Comparison of ENCODE assay signal across 13 cellular contexts in genomic region chr1:230278871-230279582, GRCh38.
DNase-seq lines count a peak whose midpoint lies in the region; ATAC-seq, FAIRE-seq and TF ChIP-seq lines count a peak whose summit lies in the region.
"Had no signal": no experiment of that assay in that cellular context is flagged by ENCODE, and none has a peak within 500 bp of the region (broad histone marks: within the 10 kb centered on the region; RNA-seq: fewer than 3 reads in every experiment).

No MANE protein-coding gene starts in this region.

- no peak overlapping the region for H3K4me2 ChIP-seq in HepG2 (ENCODE audit: low read depth, low read length)

- H3K27ac ChIP-seq in right lobe of liver (no peak overlapping the region), HepG2 (ENCODE audit: extremely low read length, insufficient read depth, low read length) (no peak overlapping the region), iPS-20b (ENCODE audit: low read length) (peak overlapping the region; percentile 28), upper lobe of left lung (no peak overlapping the region)
- H3K27ac ChIP-seq: left lung, transverse colon had no signal

- H2AFZ ChIP-seq in HepG2 (ENCODE audit: low read length): no peak overlapping the region

- H3K9ac ChIP-seq in HepG2 (ENCODE audit: insufficient read depth, low read depth, low read length) (no peak overlapping the region), iPS-20b (ENCODE audit: low read depth, low read length) (no peak overlapping the region)

- FAIRE-seq in HepG2 (lab: Jason Lieb, UNC): no peak

- no peaks in the 10 kb centered on the region for H3K27me3 Mint-ChIP-seq in T-helper 17 cell
- H3K27me3 Mint-ChIP-seq: stimulated activated memory B cell treated with anti-CD40 and anti-IgM and Interleukin-4, amounts not matched to agents 10 μg/mL and 1 μg/mL and 100 μg/mL, for 72 hours had no signal

- H3K79me2 ChIP-seq in HepG2 (ENCODE audit: insufficient read depth, low read length): no peaks in the 10 kb centered on the region

- no peaks in the 10 kb centered on the region for H3K36me3 Mint-ChIP-seq in T-helper 17 cell (ENCODE audit: low read depth)

- in situ Hi-C loops in HepG2 (cut with HindIII; ENCODE audit: extremely low pct_ligation_motif_present, low pct_unique_long_range_greater_than_20kb): no loop called here
- in situ Hi-C loops in GM13977 (cut with MboI; ENCODE audit: low pct_unique_long_range_greater_than_20kb, low sequenced_read_pairs, unreplicated experiment): no loop called here

- no peak for TF ChIP-seq RAD21 in HepG2 (CRISPR knock-in tag; IDR thresholded peaks at IDR 0.05)

- peaks cover 0 to 43% (median 26%) of the 10 kb centered on the region in 4 donors for H3K36me3 ChIP-seq in right lobe of liver
- peaks cover 5 to 37% of the 10 kb centered on the region in 2 experiments for H3K36me3 ChIP-seq in HepG2 (replicated peaks in 1 of 2; ENCODE audit: control insufficient read depth in 1 of 2, insufficient read depth in 2 of 2, low read length in 2 of 2)
- peaks cover 36% of the 10 kb centered on the region for H3K36me3 ChIP-seq in iPS-20b (ENCODE audit: insufficient read depth, low read depth, low read length)
- H3K36me3 ChIP-seq in upper lobe of left lung: peaks cover 9 to 59% (median 33%) of the 10 kb centered on the region in 4 donors

- 79% methylated on average over 6 of the region's 20 CpGs for WGBS in right lobe of liver (ENCODE audit: insufficient coverage, low coverage, low lambda C conversion rate, missing lambda C conversion rate)
- WGBS in HepG2 (ENCODE audit: low lambda C conversion rate): 88% methylated on average over 20 of the region's 20 CpGs
- WGBS in upper lobe of left lung, 2 donors: 85% methylated on average over 20 of the region's 20 CpGs

- no peaks in the 10 kb centered on the region for H3K27me3 ChIP-seq in right lobe of liver
- H3K27me3 ChIP-seq in HepG2 (ENCODE audit: control insufficient read depth in 1 of 2, insufficient read depth in 2 of 2, low read length in 2 of 2): no peaks in the 10 kb centered on the region
- H3K27me3 ChIP-seq in iPS-20b (ENCODE audit: insufficient read depth, low read length): no peaks in the 10 kb centered on the region
- H3K27me3 ChIP-seq in upper lobe of left lung: no peaks in the 10 kb centered on the region
- H3K27me3 ChIP-seq: left lung, transverse colon had no signal

- intact Hi-C loops in right lobe of liver (cut with DNase I): no loop called here
- intact Hi-C loops in HepG2 (cut with micrococcal nuclease; ENCODE audit: unreplicated experiment): no loop called here

- TF ChIP-seq POLR2A in right lobe of liver (IDR thresholded peaks at IDR 0.05) (no peak), HepG2 (IDR thresholded peaks at IDR 0.05; ENCODE audit: insufficient read depth in 1 of 2, low read depth in 2 of 2, low read length in 2 of 2) (no peak), upper lobe of left lung (IDR thresholded peaks at IDR 0.05) (no peak)

- DNase-seq in right lobe of liver: peak in 2 of 3 donors; percentile 14 to 39
- DNase-seq in HepG2 (ENCODE audit: low spot score): no peak
- DNase-seq in T-helper 17 cell: no peak
- DNase-seq in upper lobe of left lung: peak; percentile 11 to 57
- DNase-seq in NCI-H2107 (lab: John Stamatoyannopoulos, UW): no peak
- no peak for DNase-seq in GM13977 (ENCODE audit: low spot score)
- DNase-seq: NCI-H524 treated with DMSO at 0.1 percent for 48 hours, SW 1271, transverse colon had no signal

- H4K20me1 ChIP-seq in HepG2 (ENCODE audit: insufficient read depth, low read length): no peaks in the 10 kb centered on the region

- H3K4me1 ChIP-seq in right lobe of liver (no peaks in the 10 kb centered on the region), HepG2 (ENCODE audit: insufficient read depth, low read length) (no peaks in the 10 kb centered on the region), iPS-20b (ENCODE audit: insufficient read depth, low read length) (peaks cover 19% of the 10 kb centered on the region), upper lobe of left lung (peaks cover 0 to 10% (median 5%) of the 10 kb centered on the region in 4 donors)

- POLR2A ChIA-PET in HepG2 (lab: Yijun Ruan, JAX): no interaction called here

- CTCF ChIA-PET in HepG2 (lab: Yijun Ruan, JAX; ENCODE audit: low intra/inter-chr PET ratio, low total read pairs): no interaction called here

- ATAC-seq in right lobe of liver (no peak), HepG2 (no peak), T-helper 17 cell (no peak), upper lobe of left lung (ENCODE audit: low FRiP score in 2 of 2) (no peak), esophagus mucosa (no peak)
- ATAC-seq: left lung; stimulated activated memory B cell treated with anti-CD40 and anti-IgM and Interleukin-4, amounts not matched to agents 10 μg/mL and 1 μg/mL and 100 μg/mL, for 72 hours had no signal

- H3K4me3 ChIP-seq in right lobe of liver (no peak overlapping the region), HepG2 (replicated peaks in 1 of 3; ENCODE audit: insufficient read depth in 1 of 3, low read depth in 2 of 3, low read length in 3 of 3) (no peak overlapping the region), iPS-20b (ENCODE audit: low read length) (no peak overlapping the region), upper lobe of left lung (no peak overlapping the region)
- H3K4me3 ChIP-seq: left lung, transverse colon had no signal

- H3K9me3 ChIP-seq in right lobe of liver: no peaks in the 10 kb centered on the region
- no peaks in the 10 kb centered on the region for H3K9me3 ChIP-seq in HepG2 (ENCODE audit: low read length)
- H3K9me3 ChIP-seq in T-helper 17 cell (ENCODE audit: control insufficient read depth, low read length, poor library complexity, severe bottlenecking): no peaks in the 10 kb centered on the region
- no peaks in the 10 kb centered on the region for H3K9me3 ChIP-seq in iPS-20b (ENCODE audit: insufficient read depth, low read depth, low read length)
- H3K9me3 ChIP-seq in upper lobe of left lung: no peaks in the 10 kb centered on the region
- H3K9me3 ChIP-seq: left lung, transverse colon had no signal

- TF ChIP-seq CTCF in right lobe of liver (IDR thresholded peaks at IDR 0.05): no peak
- TF ChIP-seq CTCF in HepG2 (CRISPR knock-in tag; IDR thresholded peaks at IDR 0.05): no peak
- TF ChIP-seq CTCF in upper lobe of left lung (IDR thresholded peaks at IDR 0.05): no peak
- no peak for TF ChIP-seq CTCF in GM13977 (IDR thresholded peaks at IDR 0.05; ENCODE audit: extremely low read depth, insufficient read depth, missing control alignments)

- peaks cover 6% of the 10 kb centered on the region for H3K4me1 Mint-ChIP-seq in T-helper 17 cell

- peak overlapping the region; percentile 33 for H3K4me3 Mint-ChIP-seq in T-helper 17 cell
- H3K4me3 Mint-ChIP-seq: stimulated activated memory B cell treated with anti-CD40 and anti-IgM and Interleukin-4, amounts not matched to agents 10 μg/mL and 1 μg/mL and 100 μg/mL, for 72 hours had no signal

- H3K27ac Mint-ChIP-seq in T-helper 17 cell: peak overlapping the region; percentile 21

- no TSS peak for BruUV-seq in HepG2 (replicated peaks; lab: Mats Ljungman, UMichigan)

- TF ChIP-seq EP300 in HepG2 (IDR thresholded peaks at IDR 0.05; ENCODE audit: low read depth in 2 of 2, low read length in 2 of 2) (no peak), HepG2 (CRISPR knock-in tag; IDR thresholded peaks at IDR 0.05; ENCODE audit: borderline replicate concordance) (no peak), upper lobe of left lung (IDR thresholded peaks at IDR 0.05) (no peak)

TF ChIP-seq in HepG2, 621 proteins besides CTCF, POLR2A, EP300 and RAD21:
- no peak for TF ChIP-seq CHD2 (IDR thresholded peaks at IDR 0.05; ENCODE audit: low read depth, low read length)
TF ChIP-seq in HepG2: peak in this region for 0.

Comparison
In these comparisons a context has a peak if more than half of its experiments do, and no peak if none do; other contexts are left out.
1. DNase-seq: peak in right lobe of liver (2 of 3) and upper lobe of left lung (2 of 2); none in HepG2 (single experiment), T-helper 17 cell (0 of 3), NCI-H2107 (single experiment) and GM13977 (single experiment).